In genomic region chr1:92411511-92411910, GRCh38 we compare ENCODE assay signal across 10 cellular contexts.
DNase-seq lines count a peak whose midpoint lies in the region; ATAC-seq, FAIRE-seq and TF ChIP-seq lines count a peak whose summit lies in the region.
"Had no signal": no experiment of that assay in that cellular context is flagged by ENCODE, and none has a peak within 500 bp of the region (broad histone marks: within the 10 kb centered on the region; RNA-seq: fewer than 3 reads in every experiment).

No MANE protein-coding gene starts in this region.

- H3K4me3 ChIP-seq in AG04449 (ENCODE audit: low read depth, low read length) = no peak overlapping the region
- H3K4me3 ChIP-seq in colonic mucosa = no peak overlapping the region

- ATAC-seq in HG02623 (IDR thresholded peaks at IDR 0.05; ENCODE audit: unreplicated experiment) (no peak), GM21423 (IDR thresholded peaks at IDR 0.05; ENCODE audit: unreplicated experiment) (no peak)

- no peaks in the 10 kb centered on the region for H3K4me1 ChIP-seq in colonic mucosa

- intact Hi-C loops in colonic mucosa (cut with DNase I) = no loop called here

- H3K9ac ChIP-seq in colonic mucosa (ENCODE audit: low read depth in 2 of 2, low read length in 2 of 2) = no peak overlapping the region

- H3K27me3 ChIP-seq in colonic mucosa = no peaks in the 10 kb centered on the region

- POLR2A ChIA-PET in AG04449 (lab: Yijun Ruan, JAX) = no interaction called here

- peak overlapping the region; percentile 42 for H3K27ac ChIP-seq in colonic mucosa

- no peaks in the 10 kb centered on the region for H3K9me3 ChIP-seq in colonic mucosa

- peak; percentile 23 for DNase-seq in AG04449 (ENCODE audit: low read depth, low spot score)
- peak; percentile 19 for DNase-seq in COLO668 (lab: John Stamatoyannopoulos, UW; ENCODE audit: unreplicated experiment)
- peak; percentile 38 for DNase-seq in NCI-H226
- peak; percentile 55 for DNase-seq in colonic mucosa
- DNase-seq in NK-92 (lab: John Stamatoyannopoulos, UW; ENCODE audit: unreplicated experiment) = no peak
- no peak for DNase-seq in RCC 7860 (ENCODE audit: low spot score)
- DNase-seq: central memory CD4-positive, alpha-beta T cell; kidney had no signal

- TF ChIP-seq CTCF in AG04449 (IDR thresholded peaks at IDR 0.05; ENCODE audit: insufficient read depth, low read length, missing control alignments) = no peak
- no peak for TF ChIP-seq CTCF in colonic mucosa (IDR thresholded peaks at IDR 0.05)

- no peak for FAIRE-seq in RCC 7860 (lab: Jason Lieb, UNC)
- FAIRE-seq: kidney had no signal

- no peaks in the 10 kb centered on the region for H3K36me3 ChIP-seq in colonic mucosa

- CTCF ChIA-PET in AG04449 (lab: Yijun Ruan, JAX) = no interaction called here

Comparison
In these comparisons a context has a peak if more than half of its experiments do, and no peak if none do; other contexts are left out.
1. DNase-seq: peak in AG04449 (single experiment), COLO668 (single experiment), NCI-H226 (single experiment) and colonic mucosa (single experiment); none in NK-92 (single experiment) and RCC 7860 (single experiment).